Comparison of ENCODE assay signal across 14 cellular contexts in genomic region chr14:86815341-86815740, GRCh38.
DNase-seq lines count a peak whose midpoint lies in the region; ATAC-seq and TF ChIP-seq lines count a peak whose summit lies in the region.
"Had no signal": no experiment of that assay in that cellular context is flagged by ENCODE, and none has a peak within 500 bp of the region (broad histone marks: within the 10 kb centered on the region; RNA-seq: fewer than 3 reads in every experiment).

No MANE protein-coding gene starts in this region.

- H3K36me3 Mint-ChIP-seq in HFFc6 (ENCODE audit: low read depth): peaks cover 50% of the 10 kb centered on the region
- H3K36me3 Mint-ChIP-seq: CD4-positive, alpha-beta memory T cell had no signal

- DNase-seq in EH (ENCODE audit: low read depth) (peak; percentile 44), HFFc6 (peak; percentile 34), astrocyte of the hippocampus (ENCODE audit: low read depth, low spot score) (peak; percentile 3), HCEC 1CT (no peak), HuH-7 (ENCODE audit: low spot score) (no peak)
- DNase-seq: C1 segment of cervical spinal cord; Caco-2; CD4-positive, alpha-beta memory T cell; DMS153; DND-41; GF-D8; GM23248; H9 had no signal

- peaks cover 46% of the 10 kb centered on the region for H3K9me3 Mint-ChIP-seq in HFFc6

- TF ChIP-seq CTCF in HFFc6 (IDR thresholded peaks at IDR 0.05): no peak

- H3K27ac Mint-ChIP-seq in HFFc6: no peak overlapping the region
- H3K27ac Mint-ChIP-seq: CD4-positive, alpha-beta memory T cell; H9 had no signal

- H3K27me3 Mint-ChIP-seq in HFFc6 (ENCODE audit: insufficient read depth): peaks cover 2% of the 10 kb centered on the region; the same call in 1 of the 2 replicates
- H3K27me3 Mint-ChIP-seq: CD4-positive, alpha-beta memory T cell had no signal

- H3K4me1 Mint-ChIP-seq in HFFc6 (ENCODE audit: low read depth): no peaks in the 10 kb centered on the region
- H3K4me1 Mint-ChIP-seq: CD4-positive, alpha-beta memory T cell had no signal

- ATAC-seq in GM19351 (IDR thresholded peaks at IDR 0.05; ENCODE audit: unreplicated experiment): no peak

- H3K4me3 Mint-ChIP-seq in HFFc6: no peak overlapping the region
- H3K4me3 Mint-ChIP-seq: CD4-positive, alpha-beta memory T cell; H9 had no signal

Comparison
In these comparisons a context has a peak if more than half of its experiments do, and no peak if none do; other contexts are left out.
1. DNase-seq: peak in EH (single experiment), HFFc6 (single experiment) and astrocyte of the hippocampus (single experiment); none in HCEC 1CT (single experiment) and HuH-7 (single experiment).